Comparison of ENCODE assay signal across 16 cellular contexts in the genomic region with DNA sequence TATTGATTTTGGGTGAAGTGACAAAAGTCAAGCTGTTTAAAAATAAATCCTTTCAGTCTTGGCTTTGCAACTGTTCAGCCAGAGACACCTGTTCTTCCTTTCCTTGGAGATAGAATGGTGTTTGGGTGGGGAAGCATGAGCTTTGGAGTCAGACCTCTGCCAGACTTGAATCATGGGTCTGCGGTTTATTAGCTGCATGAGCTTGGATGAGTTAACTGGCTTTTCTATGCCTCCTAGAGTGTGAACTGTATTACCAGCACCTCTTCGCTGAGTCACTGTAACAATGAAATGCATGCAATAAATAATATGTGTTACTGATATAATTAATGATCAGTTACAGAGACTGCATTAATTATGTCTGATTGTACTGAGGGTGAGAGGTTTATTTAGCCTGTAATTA. TPM values are rescaled to one million over a fixed set of nuclear protein-coding genes. Genes with fewer than 3 reads are reported as not detected.
DNase-seq lines count a peak whose midpoint lies in the region; ATAC-seq, FAIRE-seq and TF ChIP-seq lines count a peak whose summit lies in the region.
"Had no signal": no experiment of that assay in that cellular context is flagged by ENCODE, and none has a peak within 500 bp of the region (broad histone marks: within the 10 kb centered on the region; RNA-seq: fewer than 3 reads in every experiment).

No MANE protein-coding gene starts in this region.

- peak overlapping the region; percentile 73 for H3K27ac ChIP-seq in SJCRH30
- no peak overlapping the region for H3K27ac ChIP-seq in fibroblast of lung (ENCODE audit: insufficient read depth, low read length)
- peak overlapping the region in 11 of 21 experiments; percentile 47 to 80 (median 74) for H3K27ac ChIP-seq in skin epidermis
- H3K27ac ChIP-seq: Peyer's patch had no signal

- CTCF ChIA-PET in activated CD4-positive, alpha-beta memory T cell treated with anti-CD3 and anti-CD28 coated beads, Interleukin-2, amount 10 ng/mL, durations not matched to agents 7 days and 5 days (lab: Charles Lee), result no interaction called here

- no peaks in the 10 kb centered on the region for H3K4me1 Mint-ChIP-seq in activated CD4-positive, alpha-beta memory T cell treated with anti-CD3 and anti-CD28 coated beads, Interleukin-2, amount 10 ng/mL, durations not matched to agents 7 days and 5 days
- H3K4me1 Mint-ChIP-seq: activated CD4-positive, alpha-beta T cell treated with anti-CD3 and anti-CD28 coated beads, Interleukin-2, amount 10 ng/mL, durations not matched to agents 7 days and 5 days had no signal

- no peaks in the 10 kb centered on the region for H3K79me2 ChIP-seq in fibroblast of lung (ENCODE audit: control insufficient read depth, insufficient read depth, low read length)

- H3K9me3 ChIP-seq in SJCRH30 (replicated peaks) (no peaks in the 10 kb centered on the region), fibroblast of lung (ENCODE audit: control insufficient read depth, insufficient read depth, low read depth, low read length) (no peaks in the 10 kb centered on the region)
- H3K9me3 ChIP-seq: Peyer's patch had no signal

- no peak for ATAC-seq in GM18873 (IDR thresholded peaks at IDR 0.05; ENCODE audit: low FRiP score, unreplicated experiment)

- H3K9ac ChIP-seq in fibroblast of lung (ENCODE audit: insufficient read depth, low read length), result no peak overlapping the region

- DNase-seq in H54 (ENCODE audit: insufficient read length, low spot score), result peak; percentile 72
- peak; percentile 26 to 52 for DNase-seq in SJCRH30
- peak; percentile 40 to 96 for DNase-seq in fibroblast of lung (ENCODE audit: low read depth in 2 of 2)
- DNase-seq in NCI-H187 treated with DMSO at 0.1 percent for 48 hours (lab: John Stamatoyannopoulos, UW), result no peak
- no peak for DNase-seq in NCI-H1694 treated with DMSO at 0.1 percent for 48 hours (lab: John Stamatoyannopoulos, UW)
- no peak for DNase-seq in activated CD4-positive, alpha-beta memory T cell treated with anti-CD3 and anti-CD28 coated beads, Interleukin-2, amount 10 ng/mL, durations not matched to agents 7 days and 5 days
- DNase-seq: activated CD4-positive, alpha-beta T cell treated with anti-CD3 and anti-CD28 coated beads, Interleukin-2, amount 10 ng/mL, durations not matched to agents 7 days and 5 days; amygdala; NCI-H1092 treated with DMSO at 0.1 percent for 48 hours; NCI-H446 treated with DMSO at 0.1 percent for 48 hours; retina; T-helper 2 cell had no signal

- H3K9me3 Mint-ChIP-seq in activated CD4-positive, alpha-beta memory T cell treated with anti-CD3 and anti-CD28 coated beads, Interleukin-2, amount 10 ng/mL, durations not matched to agents 7 days and 5 days, result no peaks in the 10 kb centered on the region
- H3K9me3 Mint-ChIP-seq: activated CD4-positive, alpha-beta T cell treated with anti-CD3 and anti-CD28 coated beads, Interleukin-2, amount 10 ng/mL, durations not matched to agents 7 days and 5 days had no signal

- peaks cover 5% of the 10 kb centered on the region for H3K27me3 Mint-ChIP-seq in activated CD4-positive, alpha-beta memory T cell treated with anti-CD3 and anti-CD28 coated beads, Interleukin-2, amount 10 ng/mL, durations not matched to agents 7 days and 5 days
- H3K27me3 Mint-ChIP-seq: activated CD4-positive, alpha-beta T cell treated with anti-CD3 and anti-CD28 coated beads, Interleukin-2, amount 10 ng/mL, durations not matched to agents 7 days and 5 days had no signal

- no peak for FAIRE-seq in H54 (lab: Jason Lieb, UNC)

- no peak overlapping the region for H3K27ac Mint-ChIP-seq in activated CD4-positive, alpha-beta memory T cell treated with anti-CD3 and anti-CD28 coated beads, Interleukin-2, amount 10 ng/mL, durations not matched to agents 7 days and 5 days
- H3K27ac Mint-ChIP-seq: activated CD4-positive, alpha-beta T cell treated with anti-CD3 and anti-CD28 coated beads, Interleukin-2, amount 10 ng/mL, durations not matched to agents 7 days and 5 days; activated T-helper 1 cell treated with anti-CD3 and anti-CD28 coated beads, Interleukin-12 subunit alpha, Interleukin-12 subunit beta, Interleukin-2, Interleukin-4 antibody, amounts not matched to agents 30 ng/mL and 10 ng/mL and 1 ng/mL, durations not matched to agents 14 hours and 24 hours and 36 hours had no signal

- H4K20me1 ChIP-seq in fibroblast of lung (ENCODE audit: control insufficient read depth, extremely low read depth, insufficient read depth, low read length), result no peaks in the 10 kb centered on the region

- H3K4me3 ChIP-seq in SJCRH30 (no peak overlapping the region), fibroblast of lung (replicated peaks in 1 of 4; ENCODE audit: control extremely low read depth in 1 of 4, insufficient read depth in 1 of 4, low read depth in 3 of 4, low read length in 4 of 4) (no peak overlapping the region), skin epidermis (no peak overlapping the region)
- H3K4me3 ChIP-seq: Peyer's patch had no signal

- no peak overlapping the region for H2AFZ ChIP-seq in fibroblast of lung (ENCODE audit: low read length)

- H3K4me1 ChIP-seq in SJCRH30 (peaks cover 15% of the 10 kb centered on the region), fibroblast of lung (ENCODE audit: control insufficient read depth, extremely low read depth, insufficient read depth, low read length) (peaks cover 10% of the 10 kb centered on the region)

- H3K36me3 ChIP-seq in SJCRH30, result no peaks in the 10 kb centered on the region
- H3K36me3 ChIP-seq in fibroblast of lung (ENCODE audit: control insufficient read depth, insufficient read depth, low read length), result no peaks in the 10 kb centered on the region
- H3K36me3 ChIP-seq: Peyer's patch had no signal

- no peak for TF ChIP-seq CTCF in fibroblast of lung (conservative IDR thresholded peaks at IDR 0.05 in 1 of 2, IDR thresholded peaks at IDR 0.05 in 1 of 2; ENCODE audit: low read depth in 1 of 2, low read length in 2 of 2)

- peak overlapping the region; percentile 13 for H3K4me2 ChIP-seq in fibroblast of lung (ENCODE audit: extremely low read depth, insufficient read depth, low read length)

- H3K27me3 ChIP-seq in SJCRH30 (no peaks in the 10 kb centered on the region), fibroblast of lung (ENCODE audit: control insufficient read depth, insufficient read depth, low read length) (peaks cover 5% of the 10 kb centered on the region)
- H3K27me3 ChIP-seq: Peyer's patch had no signal

- no peak overlapping the region for H3K4me3 Mint-ChIP-seq in activated CD4-positive, alpha-beta memory T cell treated with anti-CD3 and anti-CD28 coated beads, Interleukin-2, amount 10 ng/mL, durations not matched to agents 7 days and 5 days
- H3K4me3 Mint-ChIP-seq: activated CD4-positive, alpha-beta T cell treated with anti-CD3 and anti-CD28 coated beads, Interleukin-2, amount 10 ng/mL, durations not matched to agents 7 days and 5 days; activated T-helper 1 cell treated with anti-CD3 and anti-CD28 coated beads, Interleukin-12 subunit alpha, Interleukin-12 subunit beta, Interleukin-2, Interleukin-4 antibody, amounts not matched to agents 30 ng/mL and 10 ng/mL and 1 ng/mL, durations not matched to agents 14 hours and 24 hours and 36 hours had no signal

- H3K36me3 Mint-ChIP-seq in activated CD4-positive, alpha-beta memory T cell treated with anti-CD3 and anti-CD28 coated beads, Interleukin-2, amount 10 ng/mL, durations not matched to agents 7 days and 5 days (ENCODE audit: low read depth), result no peaks in the 10 kb centered on the region

- POLR2A ChIA-PET in activated CD4-positive, alpha-beta memory T cell treated with anti-CD3 and anti-CD28 coated beads, Interleukin-2, amount 10 ng/mL, durations not matched to agents 7 days and 5 days (lab: Charles Lee), result no interaction called here

- no peak for TF ChIP-seq POLR2A in H54 (IDR thresholded peaks at IDR 0.05; ENCODE audit: low read depth, low read length)

RNA-seq across cellular contexts. Expression of gene MYEOV, which starts 13.5 kb away (rescaled TPM):
- total RNA-seq in SJCRH30 (2014; rRNA removed; shearing (Covaris generic)), result 2.9 and 6.7 TPM in 2 replicates
- 1.2 TPM in 1 of 2 replicates, not detected in the other for total RNA-seq in fibroblast of lung
- polyA plus RNA-seq in fibroblast of lung, result 7.3 and 11.7 TPM in 2 replicates
- polyA plus RNA-seq in fibroblast of lung (2012), result 11.8 and 28.9 TPM in 2 replicates
- 3.0 and 40.6 TPM in 2 replicates for polyA minus RNA-seq in fibroblast of lung (ENCODE audit: low replicate concordance)
- not detected for total RNA-seq in activated CD4-positive, alpha-beta memory T cell treated with anti-CD3 and anti-CD28 coated beads, Interleukin-2, amount 10 ng/mL, durations not matched to agents 7 days and 5 days
- total RNA-seq: activated CD4-positive, alpha-beta T cell treated with anti-CD3 and anti-CD28 coated beads, Interleukin-2, amount 10 ng/mL, durations not matched to agents 7 days and 5 days had no signal

Comparison
In these comparisons a context has a peak if more than half of its experiments do, and no peak if none do; other contexts are left out.
1. DNase-seq: peak in H54 (single experiment), SJCRH30 (2 of 2) and fibroblast of lung (2 of 2); none in NCI-H187 treated with DMSO at 0.1 percent for 48 hours (single experiment), NCI-H1694 treated with DMSO at 0.1 percent for 48 hours (single experiment) and activated CD4-positive, alpha-beta memory T cell treated with anti-CD3 and anti-CD28 coated beads, Interleukin-2, amount 10 ng/mL, durations not matched to agents 7 days and 5 days (single experiment).